ENCODE assay signal across 18 cellular contexts in genomic region chr11:124890701-124891389, GRCh38. TPM values are rescaled to one million over a fixed set of nuclear protein-coding genes. Genes with fewer than 3 reads are reported as not detected.
DNase-seq lines count a peak whose midpoint lies in the region; ATAC-seq, FAIRE-seq and TF ChIP-seq lines count a peak whose summit lies in the region.
"Had no signal": no experiment of that assay in that cellular context is flagged by ENCODE, and none has a peak within 500 bp of the region (broad histone marks: within the 10 kb centered on the region; RNA-seq: fewer than 3 reads in every experiment).

No MANE protein-coding gene starts in this region.

- intact Hi-C loops in spleen (cut with DNase I; ENCODE audit: low total_unique reads) = no loop called here
- intact Hi-C loops in activated CD4-positive, alpha-beta T cell treated with anti-CD3 and anti-CD28 coated beads for 36 hours (cut with DNase I, micrococcal nuclease) = no loop called here

- POLR2A ChIA-PET in activated CD4-positive, alpha-beta T cell treated with anti-CD3 and anti-CD28 coated beads for 36 hours (lab: Charles Lee) = no interaction called here

- peaks cover 0 to 59% of the 10 kb centered on the region in 2 donors for H3K4me1 ChIP-seq in right atrium auricular region
- H3K4me1 ChIP-seq in spleen = peaks cover 4 to 96% (median 53%) of the 10 kb centered on the region in 6 donors
- H3K4me1 ChIP-seq: Caco-2 had no signal

- TF ChIP-seq POLR2A in spleen (IDR thresholded peaks at IDR 0.05) = no peak

- no peak overlapping the region for H3K27ac Mint-ChIP-seq in osteocyte (ENCODE audit: unreplicated experiment)
- H3K27ac Mint-ChIP-seq in activated CD4-positive, alpha-beta T cell treated with anti-CD3 and anti-CD28 coated beads for 36 hours = no peak overlapping the region
- H3K27ac Mint-ChIP-seq: CD4-positive, CD25-positive, alpha-beta regulatory T cell; GM23338 had no signal

- peak overlapping the region; percentile 6 to 55 for H3K27ac ChIP-seq in right atrium auricular region
- H3K27ac ChIP-seq in spleen = peak overlapping the region in 3 of 8 donors; percentile 14 to 88 (median 86)

- FAIRE-seq in D721Med (lab: Jason Lieb, UNC) = no peak

- CTCF ChIA-PET in activated CD4-positive, alpha-beta T cell treated with anti-CD3 and anti-CD28 coated beads for 36 hours (lab: Charles Lee) = interaction anchor here (0.6 to 2.1 kb wide), 2 partner anchors 21 to 25 kb away, joined by 3 to 12 read pairs; no protein-coding TSS in a partner anchor

- H3K4me1 Mint-ChIP-seq in osteocyte (ENCODE audit: unreplicated experiment) = no peaks in the 10 kb centered on the region
- no peaks in the 10 kb centered on the region for H3K4me1 Mint-ChIP-seq in activated CD4-positive, alpha-beta T cell treated with anti-CD3 and anti-CD28 coated beads for 36 hours

- 69 to 87% (median 78%) methylated on average over 9 of the region's 9 CpGs for WGBS in spleen, 5 donors

- H3K36me3 ChIP-seq in right atrium auricular region = peaks cover 5% of the 10 kb centered on the region
- H3K36me3 ChIP-seq in spleen = peaks cover 0 to 56% (median 0%) of the 10 kb centered on the region in 6 donors

- H3K4me3 ChIP-seq in right atrium auricular region (no peak overlapping the region), spleen (no peak overlapping the region)
- H3K4me3 ChIP-seq: GM23338 had no signal

- H3K27me3 ChIP-seq in right atrium auricular region (no peaks in the 10 kb centered on the region), spleen (replicated peaks in 1 of 7) (peaks cover 0 to 4% (median 0%) of the 10 kb centered on the region in 7 donors)

- TF ChIP-seq CTCF in D721Med (IDR thresholded peaks at IDR 0.05; ENCODE audit: insufficient read depth, missing control alignments) (no peak), right atrium auricular region (IDR thresholded peaks at IDR 0.05) (no peak), osteocyte (IDR thresholded peaks at IDR 0.05) (no peak), spleen (IDR thresholded peaks at IDR 0.05 in 8 of 11, conservative IDR thresholded peaks at IDR 0.05 in 3 of 11) (no peak)

- H3K9me3 Mint-ChIP-seq in osteocyte (ENCODE audit: unreplicated experiment) = no peaks in the 10 kb centered on the region
- no peaks in the 10 kb centered on the region for H3K9me3 Mint-ChIP-seq in activated CD4-positive, alpha-beta T cell treated with anti-CD3 and anti-CD28 coated beads for 36 hours (ENCODE audit: low read depth)
- H3K9me3 Mint-ChIP-seq: CD4-positive, CD25-positive, alpha-beta regulatory T cell; GM23338 had no signal

- H3K27me3 Mint-ChIP-seq in osteocyte (ENCODE audit: unreplicated experiment) = peaks cover 9% of the 10 kb centered on the region
- H3K27me3 Mint-ChIP-seq in activated CD4-positive, alpha-beta T cell treated with anti-CD3 and anti-CD28 coated beads for 36 hours = peaks cover 3% of the 10 kb centered on the region

- peak; percentile 0 for DNase-seq in 8988T
- DNase-seq in D721Med (ENCODE audit: insufficient read length, low spot score) = peak; percentile 3
- DNase-seq in right atrium auricular region (ENCODE audit: low spot score) = peak; percentile 56
- peak; percentile 44 for DNase-seq in osteocyte (ENCODE audit: extremely low spot score, unreplicated experiment)
- no peak for DNase-seq in spleen
- DNase-seq in activated CD4-positive, alpha-beta T cell treated with anti-CD3 and anti-CD28 coated beads for 36 hours = no peak
- DNase-seq in NCI-H2081 (lab: John Stamatoyannopoulos, UW) = no peak
- DNase-seq: Caco-2; CD4-positive, CD25-positive, alpha-beta regulatory T cell; KBM-7; NCI-H1417; NCI-H187 treated with DMSO at 0.1 percent for 48 hours; NCI-H526 treated with DMSO at 0.1 percent for 48 hours; NK-92 treated with Interleukin-12 subunit alpha and Interleukin-12 subunit beta, amount 100 ng/mL, for 24 hours; SIG-M5 had no signal

- no peak overlapping the region for H3K4me3 Mint-ChIP-seq in osteocyte (ENCODE audit: unreplicated experiment)
- H3K4me3 Mint-ChIP-seq in activated CD4-positive, alpha-beta T cell treated with anti-CD3 and anti-CD28 coated beads for 36 hours = no peak overlapping the region
- H3K4me3 Mint-ChIP-seq: CD4-positive, CD25-positive, alpha-beta regulatory T cell; GM23338 had no signal

- no peaks in the 10 kb centered on the region for H3K36me3 Mint-ChIP-seq in osteocyte (ENCODE audit: unreplicated experiment)
- H3K36me3 Mint-ChIP-seq in activated CD4-positive, alpha-beta T cell treated with anti-CD3 and anti-CD28 coated beads for 36 hours (ENCODE audit: low read depth) = no peaks in the 10 kb centered on the region
- H3K36me3 Mint-ChIP-seq: CD4-positive, CD25-positive, alpha-beta regulatory T cell had no signal

- H3K9me3 ChIP-seq in right atrium auricular region (no peaks in the 10 kb centered on the region), spleen (no peaks in the 10 kb centered on the region)
- H3K9me3 ChIP-seq: Caco-2 had no signal

- ATAC-seq in GM19397 (IDR thresholded peaks at IDR 0.05; ENCODE audit: unreplicated experiment) = no peak
- ATAC-seq in activated CD4-positive, alpha-beta T cell treated with anti-CD3 and anti-CD28 coated beads for 36 hours = no peak

RNA-seq across cellular contexts. Expression of gene ROBO4, which starts 6.8 kb away (rescaled TPM):
- total RNA-seq in right atrium auricular region (10 to 100 TPM; 16.2 to 21.6 TPM), osteocyte (0.56 TPM in 1 of 2 replicates, not detected in the other), spleen (100 to 1,000 TPM in 6 of 7 donors, 10 to 100 TPM in 1; 96.9 to 246 (median 147) TPM)
- polyA plus RNA-seq in spleen = 10 to 100 TPM in 2 of 3 donors, 1 to 10 TPM in 1; 6.7 to 53.2 (median 24.9) TPM
- not detected for total RNA-seq in activated CD4-positive, alpha-beta T cell treated with anti-CD3 and anti-CD28 coated beads for 36 hours
- total RNA-seq: Caco-2, GM23338, OCI-LY7 had no signal
- polyA plus RNA-seq: GM23338 had no signal

RNA-seq across cellular contexts. Expression of gene ROBO3, which starts 25.6 kb away (rescaled TPM):
- total RNA-seq in right atrium auricular region (10 to 100 TPM in 1 of 2 donors, 1 to 10 TPM in 1; 6.4 to 10.1 TPM), osteocyte (14.5 and 15.3 TPM in 2 replicates), spleen (10 to 100 TPM; 13.2 to 35.0 (median 25.0) TPM)
- 10 to 100 TPM; 15.5 to 43.2 (median 25.9) TPM for polyA plus RNA-seq in spleen
- total RNA-seq in activated CD4-positive, alpha-beta T cell treated with anti-CD3 and anti-CD28 coated beads for 36 hours = 10 to 100 TPM; 21.9 to 26.1 TPM

RNA-seq across cellular contexts. Expression of gene HEPN1, which starts 28.2 kb away (rescaled TPM):
- total RNA-seq in right atrium auricular region (not detected), osteocyte (not detected in 2 replicates), spleen (under 1 TPM in 1 of 7 donors, not detected in 6; 0.25 TPM)
- polyA plus RNA-seq in spleen = not detected
- not detected for total RNA-seq in activated CD4-positive, alpha-beta T cell treated with anti-CD3 and anti-CD28 coated beads for 36 hours
- total RNA-seq: Caco-2; CD4-positive, CD25-positive, alpha-beta regulatory T cell; GM23338; OCI-LY7 had no signal
- polyA plus RNA-seq: CD4-positive, CD25-positive, alpha-beta regulatory T cell; GM23338 had no signal

RNA-seq across cellular contexts. Expression of gene HEPACAM, which starts 45.0 kb away (rescaled TPM):
- total RNA-seq in right atrium auricular region (under 1 TPM in 1 of 2 donors, not detected in 1; 0.83 TPM), osteocyte (not detected in 2 replicates), spleen (1 to 10 TPM in 1 of 7 donors, not detected in 6; 2.7 TPM)
- under 1 TPM; 0.04 to 0.38 (median 0.22) TPM for polyA plus RNA-seq in spleen
- not detected for total RNA-seq in activated CD4-positive, alpha-beta T cell treated with anti-CD3 and anti-CD28 coated beads for 36 hours
- total RNA-seq: CD4-positive, CD25-positive, alpha-beta regulatory T cell; OCI-LY7 had no signal
- polyA plus RNA-seq: CD4-positive, CD25-positive, alpha-beta regulatory T cell; GM23338 had no signal

Comparison
In these comparisons a context has a peak if more than half of its experiments do, and no peak if none do; other contexts are left out.
1. DNase-seq: peak in 8988T (single experiment), D721Med (single experiment), right atrium auricular region (single experiment) and osteocyte (single experiment); none in spleen (single experiment), activated CD4-positive, alpha-beta T cell treated with anti-CD3 and anti-CD28 coated beads for 36 hours (single experiment) and NCI-H2081 (0 of 2).
2. RNA of gene ROBO4, which starts 6.8 kb away (total RNA-seq): 96.9 to 246 TPM in spleen and 16.2 to 21.6 TPM in right atrium auricular region; 0.56 TPM in osteocyte and not detected in activated CD4-positive, alpha-beta T cell treated with anti-CD3 and anti-CD28 coated beads for 36 hours; every median in the first group is over 10 times any median in the second.